8 cellular contexts compared by ENCODE assay signal in the genomic region with DNA sequence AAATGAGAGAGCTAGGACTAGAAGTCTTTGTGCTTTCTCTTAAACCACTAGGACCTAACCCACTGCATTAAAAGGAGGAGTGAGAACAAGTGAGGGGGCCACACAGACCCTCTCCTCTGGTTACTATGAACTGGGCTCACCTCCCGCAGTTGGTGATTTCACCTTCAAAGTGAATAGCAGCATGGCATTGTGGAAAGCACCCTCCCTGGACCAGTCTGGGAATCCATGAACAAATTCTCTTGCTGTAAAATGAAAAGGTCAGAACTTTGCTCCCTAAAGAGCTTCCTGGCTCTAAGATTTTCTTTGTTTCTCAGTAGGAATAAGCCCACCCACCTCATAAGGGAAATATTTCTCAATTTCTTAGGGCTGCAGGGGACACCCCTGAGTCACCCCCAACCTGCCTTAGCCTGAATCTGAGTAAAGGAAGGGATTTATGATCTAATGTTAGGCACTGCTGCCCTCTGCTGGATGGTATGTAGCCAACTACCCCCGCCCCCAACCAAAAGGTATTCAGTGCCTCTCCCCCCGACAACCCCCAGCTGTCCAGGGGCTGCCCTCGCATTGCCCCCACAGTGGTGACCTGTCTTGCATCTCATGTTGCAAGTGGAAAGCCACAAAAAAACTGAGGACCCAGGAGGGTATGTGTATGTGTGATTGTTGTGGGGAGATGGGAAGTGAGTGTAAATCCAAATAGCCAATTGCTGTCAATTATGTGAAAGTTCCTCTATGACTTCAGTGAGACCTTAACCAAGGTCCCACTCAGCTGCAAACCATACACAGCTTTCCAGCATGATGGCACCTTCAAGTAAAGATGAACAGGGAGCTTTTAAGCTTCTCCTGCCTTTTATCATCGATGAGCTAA.
DNase-seq lines count a peak whose midpoint lies in the region; ATAC-seq and TF ChIP-seq lines count a peak whose summit lies in the region.

No MANE protein-coding gene starts in this region.

- TF ChIP-seq CTCF in omental fat pad (IDR thresholded peaks at IDR 0.05) = peak in 1 of 3 donors; percentile 55

- DNase-seq in activated CD4-positive, alpha-beta T cell treated with anti-CD3 and anti-CD28 coated beads for 24 hours (ENCODE audit: low read depth in 2 of 2) = peak; percentile 10 to 23
- DNase-seq in activated CD4-positive, alpha-beta T cell treated with anti-CD3 and anti-CD28 coated beads for 1 hour = no peak
- peak; percentile 17 for DNase-seq in NCI-H82 treated with DMSO at 0.1 percent for 48 hours (lab: John Stamatoyannopoulos, UW; ENCODE audit: unreplicated experiment)
- DNase-seq in activated T-cell treated with anti-CD3 and anti-CD28 coated beads, Interleukin-2, amount 50 U/mL, for 1 hour = peak; percentile 20
- peak; percentile 26 for DNase-seq in fibroblast of the conjunctiva (ENCODE audit: low read depth)
- peak; percentile 56 for DNase-seq in omental fat pad (ENCODE audit: low spot score)

- peak; percentile 45 for ATAC-seq in HG03521 (IDR thresholded peaks at IDR 0.05; ENCODE audit: unreplicated experiment)
- peak; percentile 71 for ATAC-seq in omental fat pad (ENCODE audit: low FRiP score)
- no peak for ATAC-seq in GM18873 (IDR thresholded peaks at IDR 0.05; ENCODE audit: low FRiP score, unreplicated experiment)
